ENCODE assay signal across 9 cellular contexts in the genomic region with DNA sequence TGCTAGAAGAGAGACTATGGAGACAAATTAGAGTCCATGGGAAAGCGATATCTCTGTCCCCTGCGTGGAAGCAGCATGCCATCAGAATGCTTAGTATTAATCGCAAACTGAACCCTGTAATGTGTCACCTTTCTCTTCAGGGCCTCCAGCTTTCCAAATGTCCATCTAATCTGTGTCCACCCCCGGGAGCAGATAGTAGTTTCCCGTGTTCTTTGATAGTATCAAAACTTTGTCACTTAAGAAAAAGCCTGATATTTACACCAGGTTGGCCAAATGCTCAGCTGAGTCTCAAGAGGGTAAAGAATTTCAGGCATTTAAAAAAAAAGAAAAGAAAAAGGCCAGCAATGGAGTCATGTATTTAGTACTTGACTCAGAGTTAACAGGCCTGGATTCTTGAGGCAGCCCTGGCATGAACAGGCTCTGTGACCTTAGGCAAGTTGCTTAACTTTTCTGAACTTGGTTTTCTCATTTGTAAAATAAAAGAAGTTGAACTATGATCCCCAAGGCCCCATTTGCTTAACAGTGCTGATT. TPM values are rescaled to one million over a fixed set of nuclear protein-coding genes. Genes with fewer than 3 reads are reported as not detected.
DNase-seq lines count a peak whose midpoint lies in the region; ATAC-seq and TF ChIP-seq lines count a peak whose summit lies in the region.
"Had no signal": no experiment of that assay in that cellular context is flagged by ENCODE, and none has a peak within 500 bp of the region (broad histone marks: within the 10 kb centered on the region; RNA-seq: fewer than 3 reads in every experiment).

No MANE protein-coding gene starts in this region.

- no peak overlapping the region for H3K4me2 ChIP-seq in HCT116 (ENCODE audit: low read length)

- no peak overlapping the region for H3K27ac ChIP-seq in HCT116 (ENCODE audit: low read depth, low read length)
- H3K27ac ChIP-seq in subcutaneous abdominal adipose tissue (ENCODE audit: low read depth, low read length): peak overlapping the region; percentile 24

- no peak for TF ChIP-seq CTCF in HCT116 (IDR thresholded peaks at IDR 0.05 in 2 of 3, conservative IDR thresholded peaks at IDR 0.05 in 1 of 3; ENCODE audit: borderline replicate concordance in 1 of 3, insufficient read depth in 1 of 3, low read depth in 2 of 3, low read length in 2 of 3)
- no peak for TF ChIP-seq CTCF in WTC11 (IDR thresholded peaks at IDR 0.05)

- H3K4me3 Mint-ChIP-seq in WTC11: peak overlapping the region; percentile 45
- H3K4me3 Mint-ChIP-seq: activated CD4-positive, alpha-beta T cell treated with anti-CD3 and anti-CD28 coated beads for 36 hours had no signal

- H3K4me3 ChIP-seq in HCT116 (replicated peaks in 1 of 2; ENCODE audit: low read depth in 1 of 2, low read length in 2 of 2) (no peak overlapping the region), subcutaneous abdominal adipose tissue (ENCODE audit: low read depth in 1 of 5, low read length in 5 of 5) (no peak overlapping the region)

- H4K20me1 ChIP-seq in HCT116 (ENCODE audit: insufficient read depth): no peaks in the 10 kb centered on the region

- peak overlapping the region; percentile 68; the same call in 1 of the 2 replicates for H3K27ac Mint-ChIP-seq in WTC11
- H3K27ac Mint-ChIP-seq: activated CD4-positive, alpha-beta T cell treated with anti-CD3 and anti-CD28 coated beads for 36 hours had no signal

- peaks cover 0 to 14% of the 10 kb centered on the region in 2 experiments; a peak in 2 of 4 replicates for H3K4me1 ChIP-seq in HCT116 (ENCODE audit: control insufficient read depth in 1 of 2, insufficient read depth in 2 of 2, low read length in 2 of 2)
- peaks cover 3 to 36% (median 29%) of the 10 kb centered on the region in 5 donors for H3K4me1 ChIP-seq in subcutaneous abdominal adipose tissue (ENCODE audit: control insufficient read depth in 5 of 5, insufficient read depth in 5 of 5, low read length in 5 of 5)

- no peaks in the 10 kb centered on the region for H3K9me3 ChIP-seq in HCT116 (ENCODE audit: control insufficient read depth in 1 of 2, insufficient read depth in 1 of 2, low read depth in 1 of 2, low read length in 2 of 2)
- H3K9me3 ChIP-seq in subcutaneous abdominal adipose tissue (ENCODE audit: control insufficient read depth in 5 of 5, low read length in 5 of 5): no peaks in the 10 kb centered on the region

- H2AFZ ChIP-seq in HCT116 (ENCODE audit: low read depth, low read length, poor library complexity, severe bottlenecking): peak overlapping the region; percentile 80

- H3K36me3 ChIP-seq in HCT116 (ENCODE audit: control insufficient read depth in 1 of 2, insufficient read depth in 2 of 2, low read length in 2 of 2) (no peaks in the 10 kb centered on the region), subcutaneous abdominal adipose tissue (ENCODE audit: control insufficient read depth in 5 of 5, insufficient read depth in 5 of 5, low read length in 5 of 5) (no peaks in the 10 kb centered on the region)

- POLR2A ChIA-PET in HCT116 (lab: Charles Lee): no interaction called here
- POLR2A ChIA-PET in WTC11 (lab: Charles Lee): no interaction called here

- CTCF ChIA-PET in HCT116 (lab: Charles Lee) (no interaction called here), WTC11 (lab: Charles Lee) (no interaction called here)

- no peak for TF ChIP-seq POLR2A in HCT116 (IDR thresholded peaks at IDR 0.05; ENCODE audit: borderline replicate concordance, extremely low read depth, insufficient read depth, insufficient read length)

- H3K27me3 ChIP-seq in HCT116 (ENCODE audit: insufficient read depth, low read length) (no peaks in the 10 kb centered on the region), subcutaneous abdominal adipose tissue (ENCODE audit: control insufficient read depth in 5 of 5, insufficient read depth in 4 of 5, low read length in 5 of 5) (no peaks in the 10 kb centered on the region)

- DNase-seq in HCT116 (ENCODE audit: low read depth, low spot score) (no peak), WTC11 (ENCODE audit: low spot score) (no peak), iPS-NIHi7 (ENCODE audit: extremely low spot score) (peak; percentile 18), C1 segment of cervical spinal cord (lab: John Stamatoyannopoulos, UW) (no peak)
- DNase-seq in NK-92 treated with Interleukin-12 subunit alpha and Interleukin-12 subunit beta, amount 100 ng/mL, for 24 hours (lab: John Stamatoyannopoulos, UW): no peak
- DNase-seq: activated CD4-positive, alpha-beta T cell treated with anti-CD3 and anti-CD28 coated beads for 36 hours; central memory CD4-positive, alpha-beta T cell had no signal

- no peaks in the 10 kb centered on the region for H3K9me2 ChIP-seq in HCT116 (ENCODE audit: insufficient read depth)

- H3K4me1 Mint-ChIP-seq in WTC11: peaks cover 50% of the 10 kb centered on the region

- no TSS peak for BruUV-seq in HCT116 (replicated peaks; lab: Mats Ljungman, UMichigan)

- no peaks in the 10 kb centered on the region for H3K36me3 Mint-ChIP-seq in WTC11

- H3K79me2 ChIP-seq in HCT116 (ENCODE audit: insufficient read depth, low read length): no peaks in the 10 kb centered on the region

- ATAC-seq in HCT116 (no peak), WTC11 (peak; percentile 49), HG02981 (IDR thresholded peaks at IDR 0.05; ENCODE audit: unreplicated experiment) (no peak)
- ATAC-seq: activated CD4-positive, alpha-beta T cell treated with anti-CD3 and anti-CD28 coated beads for 36 hours had no signal

- intact Hi-C loops in HCT116 (cut with micrococcal nuclease): no loop called here

- TF ChIP-seq RAD21 in HCT116 (IDR thresholded peaks at IDR 0.05; ENCODE audit: low read depth): no peak

- H3K9ac ChIP-seq in HCT116 (ENCODE audit: low read length): no peak overlapping the region
- peak overlapping the region in 1 of 5 donors; percentile 52 for H3K9ac ChIP-seq in subcutaneous abdominal adipose tissue (ENCODE audit: low read length in 5 of 5)

- H3K9me3 Mint-ChIP-seq in WTC11: no peaks in the 10 kb centered on the region

- H3K27me3 Mint-ChIP-seq in WTC11 (ENCODE audit: low read depth): no peaks in the 10 kb centered on the region

- RAD21 ChIA-PET in HCT116 (lab: Charles Lee; ENCODE audit: low non-redundant PET in 1 of 2, low total read pairs in 2 of 2, uncharacterized antibody in 2 of 2, unreplicated experiment in 2 of 2): no interaction called here

TF ChIP-seq in HCT116, 20 proteins besides CTCF, POLR2A, EP300 and RAD21:
- TF ChIP-seq SIN3A (IDR thresholded peaks at IDR 0.05; ENCODE audit: low read depth): no peak
- no peak for TF ChIP-seq CBX3 (IDR thresholded peaks at IDR 0.05; ENCODE audit: low read depth)
- no peak for TF ChIP-seq EZH2 (IDR thresholded peaks at IDR 0.05)
- no peak for TF ChIP-seq ATF3 (IDR thresholded peaks at IDR 0.05)
TF ChIP-seq in HCT116: peak in this region for 0.

TF ChIP-seq in WTC11, 78 proteins besides CTCF, POLR2A, EP300 and RAD21 (continues in another document):
- TF ChIP-seq, protein P1, sequence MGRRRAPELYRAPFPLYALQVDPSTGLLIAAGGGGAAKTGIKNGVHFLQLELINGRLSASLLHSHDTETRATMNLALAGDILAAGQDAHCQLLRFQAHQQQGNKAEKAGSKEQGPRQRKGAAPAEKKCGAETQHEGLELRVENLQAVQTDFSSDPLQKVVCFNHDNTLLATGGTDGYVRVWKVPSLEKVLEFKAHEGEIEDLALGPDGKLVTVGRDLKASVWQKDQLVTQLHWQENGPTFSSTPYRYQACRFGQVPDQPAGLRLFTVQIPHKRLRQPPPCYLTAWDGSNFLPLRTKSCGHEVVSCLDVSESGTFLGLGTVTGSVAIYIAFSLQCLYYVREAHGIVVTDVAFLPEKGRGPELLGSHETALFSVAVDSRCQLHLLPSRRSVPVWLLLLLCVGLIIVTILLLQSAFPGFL (CRISPR knock-in tag; IDR thresholded peaks at IDR 0.05; ENCODE audit: borderline replicate concordance): no peak
- TF ChIP-seq IRF2 (CRISPR knock-in tag; IDR thresholded peaks at IDR 0.05; ENCODE audit: borderline replicate concordance, low read depth): no peak
- TF ChIP-seq, protein P2, sequence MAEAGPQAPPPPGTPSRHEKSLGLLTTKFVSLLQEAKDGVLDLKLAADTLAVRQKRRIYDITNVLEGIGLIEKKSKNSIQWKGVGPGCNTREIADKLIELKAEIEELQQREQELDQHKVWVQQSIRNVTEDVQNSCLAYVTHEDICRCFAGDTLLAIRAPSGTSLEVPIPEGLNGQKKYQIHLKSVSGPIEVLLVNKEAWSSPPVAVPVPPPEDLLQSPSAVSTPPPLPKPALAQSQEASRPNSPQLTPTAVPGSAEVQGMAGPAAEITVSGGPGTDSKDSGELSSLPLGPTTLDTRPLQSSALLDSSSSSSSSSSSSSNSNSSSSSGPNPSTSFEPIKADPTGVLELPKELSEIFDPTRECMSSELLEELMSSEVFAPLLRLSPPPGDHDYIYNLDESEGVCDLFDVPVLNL (CRISPR knock-in tag; IDR thresholded peaks at IDR 0.05; ENCODE audit: borderline replicate concordance, low read depth): no peak
- no peak for TF ChIP-seq CREB1 (CRISPR knock-in tag; IDR thresholded peaks at IDR 0.05)
- TF ChIP-seq, protein P3, sequence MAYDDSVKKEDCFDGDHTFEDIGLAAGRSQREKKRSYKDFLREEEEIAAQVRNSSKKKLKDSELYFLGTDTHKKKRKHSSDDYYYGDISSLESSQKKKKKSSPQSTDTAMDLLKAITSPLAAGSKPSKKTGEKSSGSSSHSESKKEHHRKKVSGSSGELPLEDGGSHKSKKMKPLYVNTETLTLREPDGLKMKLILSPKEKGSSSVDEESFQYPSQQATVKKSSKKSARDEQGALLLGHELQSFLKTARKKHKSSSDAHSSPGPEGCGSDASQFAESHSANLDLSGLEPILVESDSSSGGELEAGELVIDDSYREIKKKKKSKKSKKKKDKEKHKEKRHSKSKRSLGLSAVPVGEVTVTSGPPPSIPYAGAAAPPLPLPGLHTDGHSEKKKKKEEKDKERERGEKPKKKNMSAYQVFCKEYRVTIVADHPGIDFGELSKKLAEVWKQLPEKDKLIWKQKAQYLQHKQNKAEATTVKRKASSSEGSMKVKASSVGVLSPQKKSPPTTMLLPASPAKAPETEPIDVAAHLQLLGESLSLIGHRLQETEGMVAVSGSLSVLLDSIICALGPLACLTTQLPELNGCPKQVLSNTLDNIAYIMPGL (CRISPR knock-in tag; IDR thresholded peaks at IDR 0.05): no peak
- no peak for TF ChIP-seq NR3C1 (CRISPR knock-in tag; conservative IDR thresholded peaks at IDR 0.05; ENCODE audit: low read depth)
- no peak for TF ChIP-seq RELA (CRISPR knock-in tag; IDR thresholded peaks at IDR 0.05; ENCODE audit: borderline replicate concordance)
- no peak for TF ChIP-seq PRRX2 (CRISPR knock-in tag; IDR thresholded peaks at IDR 0.05)

RNA-seq across cellular contexts. Expression of gene GSAP, which starts 10.4 kb away (rescaled TPM):
- total RNA-seq in HCT116 (2021; ENCODE audit: unreplicated experiment) (not detected), WTC11 (2021) (1.5 to 2.0 TPM (median 1.6 TPM) in 3 replicates)
- polyA plus RNA-seq in HCT116 (2012): 0.04 and 0.09 TPM in 2 replicates
